ENCODE assay signal across 11 cellular contexts in genomic region chr3:149604125-149604851, GRCh38. TPM values are rescaled to one million over a fixed set of nuclear protein-coding genes. Genes with fewer than 3 reads are reported as not detected.
DNase-seq lines count a peak whose midpoint lies in the region; ATAC-seq and TF ChIP-seq lines count a peak whose summit lies in the region.
"Had no signal": no experiment of that assay in that cellular context is flagged by ENCODE, and none has a peak within 500 bp of the region (broad histone marks: within the 10 kb centered on the region; RNA-seq: fewer than 3 reads in every experiment).

No MANE protein-coding gene starts in this region.

- H2AFZ ChIP-seq in GM23338, result no peak overlapping the region

- peaks cover 1% of the 10 kb centered on the region for H3K27me3 Mint-ChIP-seq in GM23338 (ENCODE audit: insufficient read depth, low read depth, poor library complexity)
- H3K27me3 Mint-ChIP-seq in effector memory CD8-positive, alpha-beta T cell, result no peaks in the 10 kb centered on the region

- H3K9me2 ChIP-seq in GM23338 (ENCODE audit: insufficient read depth), result no peaks in the 10 kb centered on the region

- H4K20me1 ChIP-seq in GM23338 (replicated peaks; ENCODE audit: insufficient read depth), result no peaks in the 10 kb centered on the region; the same call in 1 of the 2 replicates

- H3K27ac ChIP-seq in GM23338 (ENCODE audit: low read depth) (peak overlapping the region; percentile 45; the same call in 1 of the 2 replicates), gastroesophageal sphincter (peak overlapping the region in 3 of 4 donors; percentile 10 to 36 (median 28))
- H3K27ac ChIP-seq: lower lobe of right lung had no signal

- no peak for TF ChIP-seq CTCF in GM23338 (conservative IDR thresholded peaks at IDR 0.05; ENCODE audit: low read depth in 2 of 2)
- TF ChIP-seq CTCF in gastroesophageal sphincter (IDR thresholded peaks at IDR 0.05), result no peak

- H3K9me3 Mint-ChIP-seq in GM23338, result no peaks in the 10 kb centered on the region
- H3K9me3 Mint-ChIP-seq in effector memory CD8-positive, alpha-beta T cell, result no peaks in the 10 kb centered on the region
- H3K9me3 Mint-ChIP-seq: IgD-negative memory B cell had no signal

- no peaks in the 10 kb centered on the region; the same call in 2 of the 3 replicates for H3K36me3 Mint-ChIP-seq in GM23338 (ENCODE audit: low read depth)
- H3K36me3 Mint-ChIP-seq in effector memory CD8-positive, alpha-beta T cell (ENCODE audit: insufficient read depth), result peaks cover 3% of the 10 kb centered on the region

- no peak overlapping the region for H3K4me2 ChIP-seq in GM23338

- peaks cover 80% of the 10 kb centered on the region for H3K79me2 ChIP-seq in GM23338 (replicated peaks; ENCODE audit: insufficient read depth)

- no peak for TF ChIP-seq EP300 in gastroesophageal sphincter (IDR thresholded peaks at IDR 0.05)

- DNase-seq in GM23338 (ENCODE audit: low spot score) (peak; percentile 46), SK-MEL-5 (ENCODE audit: low read depth, low spot score) (peak; percentile 49), retina (peak; percentile 24), OCI-M2 (lab: John Stamatoyannopoulos, UW; ENCODE audit: unreplicated experiment) (no peak)
- DNase-seq in effector memory CD8-positive, alpha-beta T cell, result no peak
- DNase-seq: activated T-cell treated with anti-CD3 and anti-CD28 coated beads, Interleukin-2, amount 50 U/mL, for 48 hours; lower lobe of right lung; RPMI8226 had no signal

- WGBS in gastroesophageal sphincter (ENCODE audit: low coverage in 1 of 2), 2 donors, result 44 to 67% methylated on average over 1 to 3 of the region's 3 CpGs

- no peak overlapping the region for H3K4me3 ChIP-seq in GM23338
- no peak overlapping the region for H3K4me3 ChIP-seq in gastroesophageal sphincter
- H3K4me3 ChIP-seq: lower lobe of right lung had no signal

- H3K27me3 ChIP-seq in GM23338 (ENCODE audit: insufficient read depth) (no peaks in the 10 kb centered on the region), gastroesophageal sphincter (no peaks in the 10 kb centered on the region)

- no peak overlapping the region; the same call in 2 of the 3 replicates for H3K4me3 Mint-ChIP-seq in GM23338
- H3K4me3 Mint-ChIP-seq in effector memory CD8-positive, alpha-beta T cell, result no peak overlapping the region

- H3K36me3 ChIP-seq in GM23338 (ENCODE audit: insufficient read depth) (no peaks in the 10 kb centered on the region), gastroesophageal sphincter (no peaks in the 10 kb centered on the region)

- no peaks in the 10 kb centered on the region for H3F3A ChIP-seq in GM23338 (replicated peaks; ENCODE audit: low read depth)

- in situ Hi-C loops in SK-MEL-5 (cut with HindIII; ENCODE audit: low pct_unique_long_range_greater_than_20kb, low sequenced_read_pairs), result no loop called here

- TF ChIP-seq POLR2A in gastroesophageal sphincter (IDR thresholded peaks at IDR 0.05), result no peak

- ATAC-seq in GM23338 (peak; percentile 95), gastroesophageal sphincter (peak; percentile 14), HG02610 (IDR thresholded peaks at IDR 0.05; ENCODE audit: unreplicated experiment) (no peak)
- ATAC-seq in effector memory CD8-positive, alpha-beta T cell (replicated peaks), result no peak

- H3K27ac Mint-ChIP-seq in GM23338, result peak overlapping the region; percentile 5; the same call in 1 of the 2 replicates
- no peak overlapping the region for H3K27ac Mint-ChIP-seq in effector memory CD8-positive, alpha-beta T cell

- H3K4me1 ChIP-seq in GM23338 (ENCODE audit: insufficient read depth) (peaks cover 28% of the 10 kb centered on the region), gastroesophageal sphincter (peaks cover 4 to 96% (median 33%) of the 10 kb centered on the region in 3 donors)

- peaks cover 30% of the 10 kb centered on the region for H3K4me1 Mint-ChIP-seq in GM23338
- H3K4me1 Mint-ChIP-seq in effector memory CD8-positive, alpha-beta T cell (ENCODE audit: low read depth in 2 of 2), result no peaks in the 10 kb centered on the region

- H3K9me3 ChIP-seq in gastroesophageal sphincter, result no peaks in the 10 kb centered on the region
- H3K9me3 ChIP-seq: lower lobe of right lung had no signal

TF ChIP-seq in GM23338, 12 proteins besides CTCF, POLR2A, EP300 and RAD21:
- TF ChIP-seq STAT1 (IDR thresholded peaks at IDR 0.05; ENCODE audit: unreplicated experiment), result no peak
- no peak for TF ChIP-seq CREB1 (CRISPR knock-in tag; IDR thresholded peaks at IDR 0.05; ENCODE audit: low read depth)
- TF ChIP-seq ETS1 (IDR thresholded peaks at IDR 0.05), result no peak

RNA-seq across cellular contexts. Expression of gene WWTR1, which starts 53.5 kb away (rescaled TPM):
- 26.2 and 31.1 TPM in 2 replicates for total RNA-seq in GM23338 (2014; rRNA removed; shearing (Covaris generic))
- polyA plus RNA-seq in GM23338 (2016; fragmentation: Nextera tagmentation; extraction: Ambion mirVana), result 21.0 and 25.1 TPM in 2 replicates
- 87.6 and 95.5 TPM in 2 replicates for total RNA-seq in SK-MEL-5 (2014; rRNA removed; shearing (Covaris generic))
- 377 and 427 TPM in 2 replicates for polyA plus RNA-seq in SK-MEL-5 (2015; cell fraction: cytosol; rRNA removed)
- 153 and 158 TPM in 2 replicates for polyA plus RNA-seq in SK-MEL-5 (2015; cell fraction: nucleus; rRNA removed)
- 100 to 1,000 TPM; 239 to 482 (median 321) TPM for total RNA-seq in gastroesophageal sphincter

Comparison
In these comparisons a context has a peak if more than half of its experiments do, and no peak if none do; other contexts are left out.
1. ATAC-seq: peak in GM23338 (single experiment) and gastroesophageal sphincter (single experiment); none in HG02610 (single experiment) and effector memory CD8-positive, alpha-beta T cell (single experiment).
2. DNase-seq: peak in GM23338 (single experiment), SK-MEL-5 (single experiment) and retina (single experiment); none in effector memory CD8-positive, alpha-beta T cell (0 of 3) and OCI-M2 (single experiment).